Comparison of ENCODE assay signal across 8 cellular contexts in genomic region chr3:18424862-18425640, GRCh38. TPM values are rescaled to one million over a fixed set of nuclear protein-coding genes. Genes with fewer than 3 reads are reported as not detected.
DNase-seq lines count a peak whose midpoint lies in the region; ATAC-seq and TF ChIP-seq lines count a peak whose summit lies in the region.

Gene SATB1 (minus strand): TSS chr3:18425339. CDS start chr3:18420967, 4,372 bp downstream.

- peaks cover 6% of the 10 kb centered on the region for H3K4me1 Mint-ChIP-seq in Calu3 (ENCODE audit: low read depth, unreplicated experiment)

- peaks cover 34% of the 10 kb centered on the region for H3K36me3 Mint-ChIP-seq in Calu3 (ENCODE audit: insufficient read depth, unreplicated experiment)

- no peaks in the 10 kb centered on the region for H3K27me3 Mint-ChIP-seq in Calu3 (ENCODE audit: unreplicated experiment)

- H3K9me3 ChIP-seq in hepatocyte (ENCODE audit: low read depth): no peaks in the 10 kb centered on the region

- DNase-seq in Calu3: peak; percentile 78
- peak; percentile 36 for DNase-seq in LHCN-M2 (ENCODE audit: low read depth)
- peak; percentile 81 for DNase-seq in astrocyte of the hippocampus (ENCODE audit: low read depth, low spot score)
- peak; percentile 76 for DNase-seq in hepatocyte (ENCODE audit: low spot score)
- DNase-seq in renal cortical epithelial cell (ENCODE audit: low read depth): peak; percentile 28
- no peak for DNase-seq in OCI-M2 (lab: John Stamatoyannopoulos, UW; ENCODE audit: unreplicated experiment)

- TF ChIP-seq CTCF in Calu3 (IDR thresholded peaks at IDR 0.05; ENCODE audit: unreplicated experiment): no peak
- TF ChIP-seq CTCF in hepatocyte (IDR thresholded peaks at IDR 0.05; ENCODE audit: poor library complexity): no peak

- peak within 1 kb of the TSS; percentile 99 for H3K4me3 ChIP-seq in hepatocyte

- intact Hi-C loops in Calu3 (cut with micrococcal nuclease; ENCODE audit: unreplicated experiment): loop anchor here (10.0 kb wide), 1 partner anchor 330 kb away; no protein-coding TSS in a partner anchor
- intact Hi-C loops in T-helper 2 cell treated with Interferon-gamma antibody and Interleukin-4, amounts not matched to agents 100 ng/mL and 5 ng/mL, for 36 hours (cut with micrococcal nuclease): loop anchor here (5.0 kb wide), 2 partner anchors 317 to 1617 kb away; partner anchors contain the start of gene KAT2B

- no peaks in the 10 kb centered on the region for H3K27me3 ChIP-seq in hepatocyte

- no peaks in the 10 kb centered on the region for H3K9me2 ChIP-seq in hepatocyte (replicated peaks; ENCODE audit: insufficient read depth)

- H3K36me3 ChIP-seq in hepatocyte (replicated peaks; ENCODE audit: insufficient read depth, low read depth): no peaks in the 10 kb centered on the region

- H3K27ac Mint-ChIP-seq in Calu3 (ENCODE audit: unreplicated experiment): peak within 1 kb of the TSS; percentile 90

- H3K4me3 Mint-ChIP-seq in Calu3 (ENCODE audit: low read depth, unreplicated experiment): peak within 1 kb of the TSS; percentile 95

- ATAC-seq in GM21717 (IDR thresholded peaks at IDR 0.05; ENCODE audit: unreplicated experiment): peak; percentile 51

- WGBS in hepatocyte (ENCODE audit: low lambda C conversion rate, missing lambda C conversion rate): 2% methylated on average over 28 of the region's 82 CpGs

- peak within 1 kb of the TSS; percentile 96 for H3K4me2 ChIP-seq in hepatocyte

- CTCF ChIA-PET in Calu3 (lab: Charles Lee): interaction anchor here (0.7 to 0.8 kb wide), 4 partner anchors 29 to 874 kb away, joined by 3 to 7 read pairs (median 4); no protein-coding TSS in a partner anchor

- H3K4me1 ChIP-seq in hepatocyte (ENCODE audit: insufficient read depth): peaks cover under 1% of the 10 kb centered on the region

- peak within 1 kb of the TSS; percentile 97 for H2AFZ ChIP-seq in hepatocyte

- H4K20me1 ChIP-seq in hepatocyte (ENCODE audit: insufficient read depth, poor library complexity, severe bottlenecking): no peaks in the 10 kb centered on the region

- no peaks in the 10 kb centered on the region for H3K9me3 Mint-ChIP-seq in Calu3 (ENCODE audit: low read depth, unreplicated experiment)

- peaks cover 33% of the 10 kb centered on the region for H3K79me2 ChIP-seq in hepatocyte

- BruUV-seq in Calu3 (replicated peaks; lab: Mats Ljungman, UMichigan): no TSS peak

- peak within 1 kb of the TSS; percentile 91 for H3K27ac ChIP-seq in hepatocyte

RNA-seq across cellular contexts. Expression of gene SATB1, which starts in this region (rescaled TPM):
- total RNA-seq in Calu3 (2022) (16.6 and 16.8 TPM in 2 replicates), LHCN-M2 (2014; rRNA removed) (0.64 and 2.6 TPM in 2 replicates), hepatocyte (26.4 and 30.7 TPM in 2 replicates), renal cortical epithelial cell (7.8 and 36.4 TPM in 2 replicates)
- 0.73 TPM for polyA plus RNA-seq in LHCN-M2 (2012)
- 258 and 270 TPM in 2 replicates for total RNA-seq in T-helper 2 cell treated with Interferon-gamma antibody and Interleukin-4, amounts not matched to agents 100 ng/mL and 5 ng/mL, for 36 hours
- 5.7 and 10.0 TPM in 2 replicates for polyA plus RNA-seq in hepatocyte
